In genomic region chr21:44871576-44872265, GRCh38 we compare ENCODE assay signal across 8 cellular contexts. TPM values are rescaled to one million over a fixed set of nuclear protein-coding genes. Genes with fewer than 3 reads are reported as not detected.
DNase-seq lines count a peak whose midpoint lies in the region; ATAC-seq and TF ChIP-seq lines count a peak whose summit lies in the region.

No MANE protein-coding gene starts in this region.

- H3K9me3 ChIP-seq in A673 (ENCODE audit: low read depth, low read length, poor library complexity, severe bottlenecking), result no peaks in the 10 kb centered on the region
- H3K9me3 ChIP-seq in neuron (ENCODE audit: low read length), result no peaks in the 10 kb centered on the region

- peaks cover 59% of the 10 kb centered on the region for H3K4me1 ChIP-seq in A673 (ENCODE audit: insufficient read depth, low read length, poor library complexity, severe bottlenecking)
- peaks cover 48% of the 10 kb centered on the region for H3K4me1 ChIP-seq in neuron (ENCODE audit: insufficient read depth, low read length)

- H3K27me3 ChIP-seq in A673 (replicated peaks; ENCODE audit: insufficient read depth, low read depth, low read length, poor library complexity), result no peaks in the 10 kb centered on the region
- no peaks in the 10 kb centered on the region for H3K27me3 ChIP-seq in neuron (ENCODE audit: insufficient read depth, low read length)

- BruUV-seq in A673 (replicated peaks; lab: Mats Ljungman, UMichigan), result no TSS peak

- H3K36me3 ChIP-seq in A673 (ENCODE audit: insufficient read depth, low read length, poor library complexity, severe bottlenecking) (no peaks in the 10 kb centered on the region), neuron (ENCODE audit: insufficient read depth, low read length) (peaks cover 3% of the 10 kb centered on the region)

- no peak for ATAC-seq in GM21515 (IDR thresholded peaks at IDR 0.05; ENCODE audit: unreplicated experiment)

- H2AFZ ChIP-seq in neuron (ENCODE audit: low read depth, low read length), result no peak overlapping the region

- H3K27ac ChIP-seq in A673 (ENCODE audit: low read depth, low read length, poor library complexity, severe bottlenecking), result peak overlapping the region; percentile 88

- peak overlapping the region; percentile 94 for H3K4me3 ChIP-seq in A673 (ENCODE audit: low read depth, low read length, poor library complexity, severe bottlenecking)
- peak overlapping the region; percentile 94 for H3K4me3 ChIP-seq in fibroblast of the aortic adventitia (ENCODE audit: low read depth, low read length)
- H3K4me3 ChIP-seq in neuron (ENCODE audit: low read length), result peak overlapping the region; percentile 88

- CTCF ChIA-PET in A673 (lab: Charles Lee), result interaction anchor here (1.5 kb wide), 1 partner anchor 361 kb away, joined by 3 read pairs; no protein-coding TSS in a partner anchor

- DNase-seq in A673 (ENCODE audit: low spot score), result no peak
- peak; percentile 26 for DNase-seq in HK-2 (ENCODE audit: unreplicated experiment)
- peak; percentile 19 to 25 for DNase-seq in activated CD4-positive, alpha-beta T cell treated with anti-CD3 and anti-CD28 coated beads, Interleukin-2, amount 50 U/mL, for 4 hours
- peak; percentile 91 for DNase-seq in fibroblast of the aortic adventitia (ENCODE audit: low read depth)
- DNase-seq in DMS 273 treated with DMSO at 0.1 percent for 48 hours (lab: John Stamatoyannopoulos, UW), result no peak
- DNase-seq in activated CD8-positive, alpha-beta memory T cell treated with anti-CD3 and anti-CD28 coated beads, Interleukin-2, amount 50 U/mL, for 48 hours, result no peak

- TF ChIP-seq CTCF in A673 (conservative IDR thresholded peaks at IDR 0.05; ENCODE audit: low read depth, low read length) (no peak), fibroblast of the aortic adventitia (IDR thresholded peaks at IDR 0.05; ENCODE audit: insufficient read depth, low read length) (no peak)

- intact Hi-C loops in A673 (cut with micrococcal nuclease; ENCODE audit: unreplicated experiment), result loop anchor here (5.0 kb wide), 1 partner anchor 69 kb away; the partner anchor contains the start of gene UBE2G2

- POLR2A ChIA-PET in A673 (lab: Charles Lee; ENCODE audit: low non-redundant PET), result no interaction called here

RNA-seq across cellular contexts. Expression of gene PTTG1IP, which starts 1.8 kb away (rescaled TPM):
- 216 and 217 TPM in 2 replicates for total RNA-seq in A673 (2021)
- total RNA-seq in fibroblast of the aortic adventitia (ENCODE audit: low replicate concordance), result 226 and 233 TPM in 2 replicates

RNA-seq across cellular contexts. Expression of gene ITGB2, which starts 49.0 kb away (rescaled TPM):
- total RNA-seq in A673 (2021), result 5.0 and 7.4 TPM in 2 replicates
- total RNA-seq in fibroblast of the aortic adventitia (ENCODE audit: low replicate concordance), result 0.09 TPM in 1 of 2 replicates, not detected in the other

RNA-seq across cellular contexts. Expression of gene SUMO3, which starts 53.9 kb away (rescaled TPM):
- total RNA-seq in A673 (2021) (124 and 132 TPM in 2 replicates), fibroblast of the aortic adventitia (ENCODE audit: low replicate concordance) (43.2 and 130 TPM in 2 replicates)

Comparison
In these comparisons a context has a peak if more than half of its experiments do, and no peak if none do; other contexts are left out.
1. DNase-seq: peak in HK-2 (single experiment), activated CD4-positive, alpha-beta T cell treated with anti-CD3 and anti-CD28 coated beads, Interleukin-2, amount 50 U/mL, for 4 hours (2 of 2) and fibroblast of the aortic adventitia (single experiment); none in A673 (single experiment), DMS 273 treated with DMSO at 0.1 percent for 48 hours (single experiment) and activated CD8-positive, alpha-beta memory T cell treated with anti-CD3 and anti-CD28 coated beads, Interleukin-2, amount 50 U/mL, for 48 hours (single experiment).
2. Peak in every context shown above with its lines, with median percentiles within 50 percentile points of each other: H3K4me3 ChIP-seq.